In the genomic region with DNA sequence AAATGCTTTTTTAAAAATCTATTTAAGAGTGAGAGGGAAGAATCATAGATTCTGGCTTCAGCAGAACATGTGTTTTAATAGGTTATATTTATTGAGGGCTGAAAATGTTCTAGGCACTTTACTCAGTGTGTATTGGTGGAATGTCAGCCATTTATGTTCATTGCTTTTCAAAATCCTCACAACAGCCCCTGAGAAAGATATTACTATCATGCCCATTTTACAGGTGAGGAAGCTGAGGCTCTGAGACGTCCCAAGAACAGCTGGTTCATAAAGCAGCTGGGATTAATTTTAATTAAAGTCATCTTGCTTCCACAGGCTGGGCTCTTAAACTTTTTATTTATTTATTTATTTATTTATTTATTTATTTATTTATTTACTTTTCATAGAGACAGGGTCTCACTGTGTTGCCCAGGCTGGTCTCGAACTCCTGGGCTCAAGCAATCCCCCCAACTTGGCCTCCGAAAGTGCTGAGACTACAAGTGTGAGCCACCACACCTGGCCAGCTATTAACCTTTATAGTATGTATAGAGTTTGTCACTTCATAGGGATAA, we compare ENCODE assay signal across 14 cellular contexts. TPM values are rescaled to one million over a fixed set of nuclear protein-coding genes. Genes with fewer than 3 reads are reported as not detected.
A peak's percentile ranks its signal among the peaks of the same experiment; 100 is the strongest.
DNase-seq lines count a peak whose midpoint lies in the region; ATAC-seq and TF ChIP-seq lines count a peak whose summit lies in the region.
"Had no signal": no experiment of that assay in that cellular context is flagged by ENCODE, and none has a peak within 500 bp of the region (broad histone marks: within the 10 kb centered on the region; RNA-seq: fewer than 3 reads in every experiment).

No MANE protein-coding gene starts in this region.

- no peak for ATAC-seq in PC-3
- ATAC-seq in central memory CD8-positive, alpha-beta T cell (replicated peaks; ENCODE audit: extremely low read depth, poor library complexity, severe bottlenecking) = no peak
- ATAC-seq in psoas muscle = no peak
- no peak for ATAC-seq in GM21737 (IDR thresholded peaks at IDR 0.05; ENCODE audit: unreplicated experiment)
- no peak for ATAC-seq in GM18861 (IDR thresholded peaks at IDR 0.05; ENCODE audit: unreplicated experiment)

- CTCF ChIA-PET in PC-3 (lab: Charles Lee) = no interaction called here

- no peaks in the 10 kb centered on the region for H3K27me3 Mint-ChIP-seq in activated CD4-positive, alpha-beta T cell treated with anti-CD3 and anti-CD28 coated beads, Interleukin-2, amount 10 ng/mL, durations not matched to agents 24 days and 14 days
- H3K27me3 Mint-ChIP-seq in central memory CD8-positive, alpha-beta T cell = no peaks in the 10 kb centered on the region

- no peaks in the 10 kb centered on the region for H3K36me3 ChIP-seq in PC-3 (ENCODE audit: low read depth, low read length)
- H3K36me3 ChIP-seq in psoas muscle (ENCODE audit: insufficient read depth in 1 of 2, low read depth in 1 of 2) = no peaks in the 10 kb centered on the region
- H3K36me3 ChIP-seq: sigmoid colon, WERI-Rb-1 had no signal

- H3K4me3 ChIP-seq in PC-3 (ENCODE audit: low read length) (peak overlapping the region; percentile 71), psoas muscle (peak overlapping the region; percentile 54)
- H3K4me3 ChIP-seq: SK-N-MC had no signal

- peaks cover 32% of the 10 kb centered on the region for H3K4me1 ChIP-seq in PC-3 (ENCODE audit: insufficient read depth, low read length)
- peaks cover 28% of the 10 kb centered on the region for H3K4me1 ChIP-seq in psoas muscle

- no TSS peak for BruUV-seq in PC-3 (replicated peaks; lab: Mats Ljungman, UMichigan)

- no peaks in the 10 kb centered on the region for H3K79me2 ChIP-seq in PC-3 (ENCODE audit: low read length)

- peak overlapping the region; percentile 88 for H3K4me2 ChIP-seq in PC-3 (ENCODE audit: low read length)

- peak overlapping the region; percentile 24 for H3K9ac ChIP-seq in PC-3 (ENCODE audit: low read length)

- no peaks in the 10 kb centered on the region for H3K9me2 ChIP-seq in PC-3 (replicated peaks; ENCODE audit: low read length)

- peaks cover 15% of the 10 kb centered on the region for H3K9me3 Mint-ChIP-seq in activated CD4-positive, alpha-beta T cell treated with anti-CD3 and anti-CD28 coated beads, Interleukin-2, amount 10 ng/mL, durations not matched to agents 24 days and 14 days
- H3K9me3 Mint-ChIP-seq in central memory CD8-positive, alpha-beta T cell = no peaks in the 10 kb centered on the region

- H3K36me3 Mint-ChIP-seq in activated CD4-positive, alpha-beta T cell treated with anti-CD3 and anti-CD28 coated beads, Interleukin-2, amount 10 ng/mL, durations not matched to agents 24 days and 14 days (ENCODE audit: low read depth) = peaks cover 16% of the 10 kb centered on the region
- no peaks in the 10 kb centered on the region for H3K36me3 Mint-ChIP-seq in central memory CD8-positive, alpha-beta T cell (ENCODE audit: insufficient read depth)

- H2AFZ ChIP-seq in PC-3 (ENCODE audit: low read length) = peak overlapping the region; percentile 72; the same call in 1 of the 2 replicates

- no peaks in the 10 kb centered on the region for H3K27me3 ChIP-seq in PC-3 (ENCODE audit: low read length)
- H3K27me3 ChIP-seq in psoas muscle (ENCODE audit: insufficient read depth in 3 of 3, low read length in 2 of 3) = no peaks in the 10 kb centered on the region
- H3K27me3 ChIP-seq: sigmoid colon had no signal

- H3K27ac Mint-ChIP-seq in activated CD4-positive, alpha-beta T cell treated with anti-CD3 and anti-CD28 coated beads, Interleukin-2, amount 10 ng/mL, durations not matched to agents 24 days and 14 days = peak overlapping the region; percentile 96
- peak overlapping the region; percentile 75 for H3K27ac Mint-ChIP-seq in central memory CD8-positive, alpha-beta T cell (ENCODE audit: low read depth)

- intact Hi-C loops in activated CD4-positive, alpha-beta T cell treated with anti-CD3 and anti-CD28 coated beads, Interleukin-2, amount 10 ng/mL, durations not matched to agents 24 days and 14 days (cut with micrococcal nuclease) = loop anchor here (1.0 to 5.0 kb wide), 8 partner anchors 8 to 364 kb away; a partner anchor contains a TSS
- intact Hi-C loops in PC-3 (cut with micrococcal nuclease) (loop anchor here (2.0 kb wide), 1 partner anchor 35 kb away; no protein-coding TSS in a partner anchor), psoas muscle (cut with DNase I) (loop anchor here in 1 of 2 donors (5.0 kb wide), 1 partner anchor 36 kb away; a partner anchor contains a TSS)

- WGBS in psoas muscle, 3 donors = 90 to 97% (median 94%) methylated on average over 3 of the region's 3 CpGs

- no peak overlapping the region for H3K27ac ChIP-seq in PC-3 (ENCODE audit: low read length)
- peak overlapping the region; percentile 59 for H3K27ac ChIP-seq in psoas muscle
- H3K27ac ChIP-seq: SK-N-MC, WERI-Rb-1 had no signal

- H3K4me1 Mint-ChIP-seq in activated CD4-positive, alpha-beta T cell treated with anti-CD3 and anti-CD28 coated beads, Interleukin-2, amount 10 ng/mL, durations not matched to agents 24 days and 14 days = peaks cover 73% of the 10 kb centered on the region
- peaks cover 11% of the 10 kb centered on the region for H3K4me1 Mint-ChIP-seq in central memory CD8-positive, alpha-beta T cell

- TF ChIP-seq CTCF in PC-3 (conservative IDR thresholded peaks at IDR 0.05; ENCODE audit: low read depth, low read length) (no peak), psoas muscle (IDR thresholded peaks at IDR 0.05) (no peak)

- POLR2A ChIA-PET in PC-3 (lab: Charles Lee; ENCODE audit: unreplicated experiment) = no interaction called here

- H3K4me3 Mint-ChIP-seq in activated CD4-positive, alpha-beta T cell treated with anti-CD3 and anti-CD28 coated beads, Interleukin-2, amount 10 ng/mL, durations not matched to agents 24 days and 14 days = no peak overlapping the region
- peak overlapping the region; percentile 73 for H3K4me3 Mint-ChIP-seq in central memory CD8-positive, alpha-beta T cell

- H3K9me3 ChIP-seq in PC-3 (ENCODE audit: low read length) (no peaks in the 10 kb centered on the region), psoas muscle (no peaks in the 10 kb centered on the region)
- H3K9me3 ChIP-seq: Caco-2, sigmoid colon had no signal

- H3F3A ChIP-seq in PC-3 (ENCODE audit: low read length, unreplicated experiment) = no peaks in the 10 kb centered on the region

- DNase-seq in activated CD4-positive, alpha-beta T cell treated with anti-CD3 and anti-CD28 coated beads, Interleukin-2, amount 10 ng/mL, durations not matched to agents 24 days and 14 days = no peak
- no peak for DNase-seq in activated CD4-positive, alpha-beta T cell treated with anti-CD3 and anti-CD28 coated beads, Interleukin-2, amount 50 U/mL, for 4 hours
- DNase-seq in PC-3 (no peak), psoas muscle (no peak), COR-L47 (lab: John Stamatoyannopoulos, UW) (no peak)
- no peak for DNase-seq in central memory CD8-positive, alpha-beta T cell (ENCODE audit: low spot score in 2 of 2)
- DNase-seq: GF-D8, NCI-H1105, WERI-Rb-1 had no signal

- no peaks in the 10 kb centered on the region for H4K20me1 ChIP-seq in PC-3 (ENCODE audit: low read length)

RNA-seq across cellular contexts. Expression of a gene that starts 37.2 kb away (rescaled TPM):
- 61.0 and 62.0 TPM in 2 replicates for total RNA-seq in activated CD4-positive, alpha-beta T cell treated with anti-CD3 and anti-CD28 coated beads, Interleukin-2, amount 10 ng/mL, durations not matched to agents 24 days and 14 days
- total RNA-seq in PC-3 (2014; rRNA removed) (5.5 and 7.4 TPM in 2 replicates), psoas muscle (1 to 10 TPM; 4.5 to 6.1 (median 5.1) TPM)
- 1 to 10 TPM; 2.7 to 3.9 (median 3.1) TPM for polyA plus RNA-seq in psoas muscle
